ENCODE assay signal across 14 cellular contexts in the genomic region with DNA sequence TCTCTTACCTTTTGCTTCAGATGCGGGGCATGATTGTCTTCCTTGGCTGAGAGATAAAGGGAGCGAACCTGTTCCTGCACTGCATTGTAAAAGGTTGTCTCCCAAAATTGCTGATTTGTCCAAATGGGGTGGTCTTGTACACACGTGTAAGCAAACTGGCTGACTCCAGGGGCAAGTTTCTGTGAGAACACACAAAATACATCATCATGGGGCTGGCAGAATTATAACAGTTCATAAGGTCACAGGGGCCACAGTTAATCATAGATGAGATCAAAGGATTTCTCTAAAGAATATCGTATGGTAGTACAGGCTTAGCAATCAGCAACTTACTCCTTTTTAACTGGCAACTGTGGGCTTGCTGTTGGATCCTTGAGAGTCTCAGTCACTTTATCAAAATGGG.
A peak's percentile ranks its signal among the peaks of the same experiment; 100 is the strongest.
DNase-seq lines count a peak whose midpoint lies in the region; ATAC-seq and TF ChIP-seq lines count a peak whose summit lies in the region.
"Had no signal": no experiment of that assay in that cellular context is flagged by ENCODE, and none has a peak within 500 bp of the region (broad histone marks: within the 10 kb centered on the region; RNA-seq: fewer than 3 reads in every experiment).

No MANE protein-coding gene starts in this region.

- no peaks in the 10 kb centered on the region for H3K79me2 ChIP-seq in mesendoderm (ENCODE audit: control insufficient read depth, insufficient read depth, low read length)

- H3K79me1 ChIP-seq in mesendoderm (ENCODE audit: low read length), result no peaks in the 10 kb centered on the region

- DNase-seq in Caco-2, result no peak
- no peak for DNase-seq in HEK293T (ENCODE audit: extremely low spot score)
- DNase-seq in activated CD8-positive, alpha-beta T cell treated with anti-CD3 and anti-CD28 coated beads, Interleukin-2, amount 10 ng/mL, durations not matched to agents 7 days and 5 days, result no peak
- peak; percentile 35 for DNase-seq in mesendoderm
- no peak for DNase-seq in NOMO-1 (lab: John Stamatoyannopoulos, UW; ENCODE audit: unreplicated experiment in 2 of 2)
- no peak for DNase-seq in NCI-H2029 (lab: John Stamatoyannopoulos, UW)
- DNase-seq: activated CD4-positive, alpha-beta T cell treated with anti-CD3 and anti-CD28 coated beads for 4 hours; CD4-positive, alpha-beta T cell; central memory CD4-positive, alpha-beta T cell; NCI-H2081 treated with DMSO at 0.1 percent for 48 hours; stomach had no signal

- no peaks in the 10 kb centered on the region for H3K27me3 Mint-ChIP-seq in Caco-2 (ENCODE audit: insufficient read depth, unreplicated experiment)
- H3K27me3 Mint-ChIP-seq in activated CD8-positive, alpha-beta T cell treated with anti-CD3 and anti-CD28 coated beads, Interleukin-2, amount 10 ng/mL, durations not matched to agents 7 days and 5 days (ENCODE audit: low read depth), result no peaks in the 10 kb centered on the region
- H3K27me3 Mint-ChIP-seq: CD4-positive, alpha-beta T cell; naive thymus-derived CD4-positive, alpha-beta T cell had no signal

- H3K4me3 ChIP-seq in Caco-2 (ENCODE audit: low read depth, low read length), result no peak overlapping the region
- H3K4me3 ChIP-seq in mesendoderm (ENCODE audit: low read length), result no peak overlapping the region
- H3K4me3 ChIP-seq: stomach had no signal

- H3K36me3 ChIP-seq in Caco-2 (ENCODE audit: control insufficient read depth, insufficient read depth, low read length) (peaks cover 2% of the 10 kb centered on the region), mesendoderm (ENCODE audit: control insufficient read depth, insufficient read depth, low read length) (peaks cover 2% of the 10 kb centered on the region)

- peaks cover 45% of the 10 kb centered on the region for H3K4me1 Mint-ChIP-seq in Caco-2 (ENCODE audit: low read depth, unreplicated experiment)
- peaks cover 36% of the 10 kb centered on the region for H3K4me1 Mint-ChIP-seq in activated CD8-positive, alpha-beta T cell treated with anti-CD3 and anti-CD28 coated beads, Interleukin-2, amount 10 ng/mL, durations not matched to agents 7 days and 5 days (ENCODE audit: low read depth)

- H3K27ac ChIP-seq in mesendoderm (ENCODE audit: low read depth, low read length), result peak overlapping the region; percentile 66
- H3K27ac ChIP-seq: epithelial cell of prostate had no signal

- peak overlapping the region; percentile 59 for H3K56ac ChIP-seq in mesendoderm (ENCODE audit: low read length)

- H3K18ac ChIP-seq in mesendoderm (ENCODE audit: low read length), result peak overlapping the region; percentile 83

- no peak overlapping the region for H2BK15ac ChIP-seq in mesendoderm (replicated peaks; ENCODE audit: low read depth)

- peak overlapping the region; percentile 82 for H2BK120ac ChIP-seq in mesendoderm (ENCODE audit: low read depth, low read length)

- H3K4ac ChIP-seq in mesendoderm (ENCODE audit: low read depth, low read length), result no peak overlapping the region

- H3K9ac ChIP-seq in mesendoderm (ENCODE audit: low read length), result no peak overlapping the region

- no peaks in the 10 kb centered on the region for H3K9me3 ChIP-seq in Caco-2
- H3K9me3 ChIP-seq: stomach had no signal

- CTCF ChIA-PET in Caco-2 (lab: Charles Lee), result no interaction called here
- CTCF ChIA-PET in HEK293T (lab: Yijun Ruan, JAX), result interaction anchor here (0.8 kb wide), 1 partner anchor 449 kb away, joined by 4 read pairs; no protein-coding TSS in a partner anchor
- CTCF ChIA-PET in activated CD8-positive, alpha-beta T cell treated with anti-CD3 and anti-CD28 coated beads, Interleukin-2, amount 10 ng/mL, durations not matched to agents 7 days and 5 days (lab: Charles Lee), result interaction anchor here (6.4 kb wide), 1 partner anchor 99 kb away, joined by 30 read pairs; no protein-coding TSS in a partner anchor

- BruUV-seq in Caco-2 (replicated peaks; lab: Mats Ljungman, UMichigan), result no TSS peak

- peak overlapping the region; percentile 67 for H3K4me3 Mint-ChIP-seq in Caco-2 (ENCODE audit: unreplicated experiment)
- peak overlapping the region; percentile 48 for H3K4me3 Mint-ChIP-seq in activated CD8-positive, alpha-beta T cell treated with anti-CD3 and anti-CD28 coated beads, Interleukin-2, amount 10 ng/mL, durations not matched to agents 7 days and 5 days
- H3K4me3 Mint-ChIP-seq: CD4-positive, alpha-beta T cell had no signal

- H2BK5ac ChIP-seq in mesendoderm (ENCODE audit: low read length), result peak overlapping the region; percentile 23

- H3K4me1 ChIP-seq in Caco-2 (peaks cover 74% of the 10 kb centered on the region), mesendoderm (ENCODE audit: control insufficient read depth, low read depth, low read length) (peaks cover 7% of the 10 kb centered on the region)

- H3K27me3 ChIP-seq in Caco-2 (replicated peaks; ENCODE audit: control insufficient read depth, insufficient read depth, low read length), result no peaks in the 10 kb centered on the region
- no peaks in the 10 kb centered on the region for H3K27me3 ChIP-seq in mesendoderm (ENCODE audit: insufficient read depth, low read length, poor library complexity)
- H3K27me3 ChIP-seq: stomach had no signal

- WGBS in mesendoderm (ENCODE audit: extremely low coverage, insufficient coverage, low lambda C conversion rate), result no CpG with 5 or more reads among the region's 4 CpGs

- POLR2A ChIA-PET in Caco-2 (lab: Charles Lee), result no interaction called here
- POLR2A ChIA-PET in HEK293T (lab: Yijun Ruan, JAX), result no interaction called here
- POLR2A ChIA-PET in activated CD8-positive, alpha-beta T cell treated with anti-CD3 and anti-CD28 coated beads, Interleukin-2, amount 10 ng/mL, durations not matched to agents 7 days and 5 days (lab: Charles Lee), result no interaction called here

- H4K8ac ChIP-seq in mesendoderm (ENCODE audit: low read depth, low read length), result no peak overlapping the region

- peak overlapping the region; percentile 86 for H3K27ac Mint-ChIP-seq in Caco-2 (ENCODE audit: unreplicated experiment)
- H3K27ac Mint-ChIP-seq in activated CD8-positive, alpha-beta T cell treated with anti-CD3 and anti-CD28 coated beads, Interleukin-2, amount 10 ng/mL, durations not matched to agents 7 days and 5 days, result peak overlapping the region; percentile 13
- H3K27ac Mint-ChIP-seq: CD4-positive, alpha-beta T cell had no signal

- no peaks in the 10 kb centered on the region for H3K36me3 Mint-ChIP-seq in Caco-2 (ENCODE audit: insufficient read depth, unreplicated experiment)
- H3K36me3 Mint-ChIP-seq in activated CD8-positive, alpha-beta T cell treated with anti-CD3 and anti-CD28 coated beads, Interleukin-2, amount 10 ng/mL, durations not matched to agents 7 days and 5 days (ENCODE audit: low read depth), result no peaks in the 10 kb centered on the region

- intact Hi-C loops in Caco-2 (cut with micrococcal nuclease; ENCODE audit: unreplicated experiment), result loop anchor here (5.0 kb wide), 1 partner anchor 449 kb away; a partner anchor contains a TSS

- no peak overlapping the region for H3K4me2 ChIP-seq in mesendoderm (ENCODE audit: low read length)

- H4K5ac ChIP-seq in mesendoderm (ENCODE audit: low read length), result no peak overlapping the region

- H3K9me3 Mint-ChIP-seq in Caco-2 (ENCODE audit: unreplicated experiment), result no peaks in the 10 kb centered on the region
- no peaks in the 10 kb centered on the region for H3K9me3 Mint-ChIP-seq in activated CD8-positive, alpha-beta T cell treated with anti-CD3 and anti-CD28 coated beads, Interleukin-2, amount 10 ng/mL, durations not matched to agents 7 days and 5 days (ENCODE audit: insufficient read depth)
- H3K9me3 Mint-ChIP-seq: CD4-positive, alpha-beta T cell; naive thymus-derived CD4-positive, alpha-beta T cell had no signal

- no peak for TF ChIP-seq CTCF in Caco-2 (IDR thresholded peaks at IDR 0.05; ENCODE audit: insufficient read depth in 1 of 2, low read depth in 1 of 2, low read length in 1 of 2, severe bottlenecking in 1 of 2, unreplicated experiment in 1 of 2)

- no peak overlapping the region for H2AK5ac ChIP-seq in mesendoderm (ENCODE audit: low read length)

- no peak overlapping the region for H3K23ac ChIP-seq in mesendoderm (ENCODE audit: low read length)

- ATAC-seq in activated CD8-positive, alpha-beta T cell treated with anti-CD3 and anti-CD28 coated beads, Interleukin-2, amount 10 ng/mL, durations not matched to agents 7 days and 5 days, result no peak
- ATAC-seq in GM18858 (IDR thresholded peaks at IDR 0.05; ENCODE audit: unreplicated experiment), result no peak
- ATAC-seq: naive thymus-derived CD4-positive, alpha-beta T cell had no signal

TF ChIP-seq in HEK293T, 16 proteins besides CTCF, POLR2A, EP300 and RAD21:
- TF ChIP-seq, protein P1, sequence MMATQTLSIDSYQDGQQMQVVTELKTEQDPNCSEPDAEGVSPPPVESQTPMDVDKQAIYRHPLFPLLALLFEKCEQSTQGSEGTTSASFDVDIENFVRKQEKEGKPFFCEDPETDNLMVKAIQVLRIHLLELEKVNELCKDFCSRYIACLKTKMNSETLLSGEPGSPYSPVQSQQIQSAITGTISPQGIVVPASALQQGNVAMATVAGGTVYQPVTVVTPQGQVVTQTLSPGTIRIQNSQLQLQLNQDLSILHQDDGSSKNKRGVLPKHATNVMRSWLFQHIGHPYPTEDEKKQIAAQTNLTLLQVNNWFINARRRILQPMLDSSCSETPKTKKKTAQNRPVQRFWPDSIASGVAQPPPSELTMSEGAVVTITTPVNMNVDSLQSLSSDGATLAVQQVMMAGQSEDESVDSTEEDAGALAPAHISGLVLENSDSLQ (IDR thresholded peaks at IDR 0.05), result peak; percentile 71
- TF ChIP-seq L3MBTL2 (conservative IDR thresholded peaks at IDR 0.05) (no peak), FOXA1 (IDR thresholded peaks at IDR 0.05) (no peak), FOXK2 (IDR thresholded peaks at IDR 0.05) (no peak), FOXM1 (IDR thresholded peaks at IDR 0.05; ENCODE audit: borderline replicate concordance) (no peak)
TF ChIP-seq in HEK293T: peak in this region for 1.
